ENCODE assay signal across 1 cellular context in genomic region chr17:40362696-40363479, GRCh38.
TF ChIP-seq lines count a peak whose summit lies in the region.

No MANE protein-coding gene starts in this region.

TF ChIP-seq in K562, 482 proteins besides CTCF, POLR2A, EP300 and RAD21 (continued from another document and continues in another):
- peak; percentile 81 for TF ChIP-seq MGA (IDR thresholded peaks at IDR 0.05)
- peak in 1 of 2 experiments; percentile 87; a peak in 2 of 4 replicates for TF ChIP-seq MAZ (CRISPR knock-in tag; conservative IDR thresholded peaks at IDR 0.05 in 1 of 2, IDR thresholded peaks at IDR 0.05 in 1 of 2)
- peak; percentile 52 for TF ChIP-seq ZFX (CRISPR knock-in tag; IDR thresholded peaks at IDR 0.05)
- peak; percentile 24; the same call in 1 of the 2 replicates for TF ChIP-seq ZNF24 (IDR thresholded peaks at IDR 0.05)
- peak in 1 of 2 experiments; percentile 18; a peak in 1 of 4 replicates for TF ChIP-seq TEAD1 (CRISPR knock-in tag; IDR thresholded peaks at IDR 0.05)
- peak; percentile 73 for TF ChIP-seq U2AF1 (optimal IDR thresholded peaks at IDR 0.05; ENCODE audit: low read depth, low read length)
- TF ChIP-seq ZNF12 (CRISPR knock-in tag; IDR thresholded peaks at IDR 0.05), result peak; percentile 66; the same call in 1 of the 2 replicates
- peak; percentile 64; the same call in 1 of the 2 replicates for TF ChIP-seq PHF8 (IDR thresholded peaks at IDR 0.05; ENCODE audit: borderline replicate concordance, low read length)
- TF ChIP-seq CBX1 (IDR thresholded peaks at IDR 0.05; ENCODE audit: low read depth), result peak; percentile 43
- TF ChIP-seq SRF (CRISPR knock-in tag; IDR thresholded peaks at IDR 0.05), result 0 out of 4 replicates have a peak, but pooled peaks of 1 of the 2 experiments have one; percentile 30
- TF ChIP-seq ZNF76 (CRISPR knock-in tag; IDR thresholded peaks at IDR 0.05; ENCODE audit: borderline replicate concordance), result no peak
- TF ChIP-seq ZNF311 (CRISPR knock-in tag; IDR thresholded peaks at IDR 0.05), result no peak
- TF ChIP-seq CXXC5 (CRISPR knock-in tag; IDR thresholded peaks at IDR 0.05), result peak; percentile 82
- TF ChIP-seq, protein P1, sequence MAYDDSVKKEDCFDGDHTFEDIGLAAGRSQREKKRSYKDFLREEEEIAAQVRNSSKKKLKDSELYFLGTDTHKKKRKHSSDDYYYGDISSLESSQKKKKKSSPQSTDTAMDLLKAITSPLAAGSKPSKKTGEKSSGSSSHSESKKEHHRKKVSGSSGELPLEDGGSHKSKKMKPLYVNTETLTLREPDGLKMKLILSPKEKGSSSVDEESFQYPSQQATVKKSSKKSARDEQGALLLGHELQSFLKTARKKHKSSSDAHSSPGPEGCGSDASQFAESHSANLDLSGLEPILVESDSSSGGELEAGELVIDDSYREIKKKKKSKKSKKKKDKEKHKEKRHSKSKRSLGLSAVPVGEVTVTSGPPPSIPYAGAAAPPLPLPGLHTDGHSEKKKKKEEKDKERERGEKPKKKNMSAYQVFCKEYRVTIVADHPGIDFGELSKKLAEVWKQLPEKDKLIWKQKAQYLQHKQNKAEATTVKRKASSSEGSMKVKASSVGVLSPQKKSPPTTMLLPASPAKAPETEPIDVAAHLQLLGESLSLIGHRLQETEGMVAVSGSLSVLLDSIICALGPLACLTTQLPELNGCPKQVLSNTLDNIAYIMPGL (CRISPR knock-in tag; IDR thresholded peaks at IDR 0.05), result 0 out of 2 replicates have a peak, but pooled peaks have one; percentile 70
- peak; percentile 88 for TF ChIP-seq POLR2G (IDR thresholded peaks at IDR 0.05; ENCODE audit: low read depth, low read length)
- TF ChIP-seq PHF20 (IDR thresholded peaks at IDR 0.05; ENCODE audit: partially characterized antibody), result peak; percentile 27
- TF ChIP-seq GABPA (tag; conservative IDR thresholded peaks at IDR 0.05; ENCODE audit: low read depth), result peak; percentile 79
- TF ChIP-seq ESRRA (IDR thresholded peaks at IDR 0.05; ENCODE audit: borderline replicate concordance, low read depth), result peak; percentile 53; the same call in 1 of the 2 replicates
- TF ChIP-seq ZNF445 (CRISPR knock-in tag; IDR thresholded peaks at IDR 0.05; ENCODE audit: low read depth), result no peak
- TF ChIP-seq RCOR1 (IDR thresholded peaks at IDR 0.05; ENCODE audit: borderline replicate concordance in 1 of 2, low read depth in 2 of 2, low read length in 2 of 2), result peak in 1 of 2 experiments; percentile 47; a peak in 1 of 4 replicates
- peak; percentile 70 for TF ChIP-seq CTCFL (IDR thresholded peaks at IDR 0.05; ENCODE audit: borderline replicate concordance, insufficient read depth, low read depth, low read length, poor library complexity, severe bottlenecking)
- no peak for TF ChIP-seq MXI1 (IDR thresholded peaks at IDR 0.05; ENCODE audit: low read depth, low read length)
- no peak for TF ChIP-seq RFX5 (IDR thresholded peaks at IDR 0.05; ENCODE audit: low read depth, low read length)
- TF ChIP-seq MBD2 (IDR thresholded peaks at IDR 0.05; ENCODE audit: borderline replicate concordance, low read depth), result 0 out of 2 replicates have a peak, but pooled peaks have one; percentile 42
- TF ChIP-seq FOXJ2 (tag; IDR thresholded peaks at IDR 0.05), result no peak
- TF ChIP-seq CTBP1 (IDR thresholded peaks at IDR 0.05; ENCODE audit: borderline replicate concordance), result peak; percentile 89
- TF ChIP-seq ZC3H8 (IDR thresholded peaks at IDR 0.05), result no peak
- TF ChIP-seq SIN3A (IDR thresholded peaks at IDR 0.05; ENCODE audit: borderline replicate concordance in 2 of 2, control insufficient read depth in 1 of 2, low read depth in 2 of 2, low read length in 2 of 2), result 0 out of 4 replicates have a peak, but pooled peaks of 1 of the 2 experiments have one; percentile 14
- peak; percentile 39; the same call in 1 of the 2 replicates for TF ChIP-seq BHLHE40 (IDR thresholded peaks at IDR 0.05; ENCODE audit: low read length)
- peak; percentile 99 for TF ChIP-seq HDAC6 (IDR thresholded peaks at IDR 0.05; ENCODE audit: low read depth, low read length)
- TF ChIP-seq PREB (CRISPR knock-in tag; IDR thresholded peaks at IDR 0.05), result no peak
- TF ChIP-seq TCF7 (IDR thresholded peaks at IDR 0.05; ENCODE audit: borderline replicate concordance), result peak; percentile 23; the same call in 1 of the 2 replicates
- TF ChIP-seq PATZ1 (CRISPR knock-in tag; IDR thresholded peaks at IDR 0.05; ENCODE audit: borderline replicate concordance), result no peak
- TF ChIP-seq ETV5 (CRISPR knock-in tag; IDR thresholded peaks at IDR 0.05; ENCODE audit: low read depth), result peak; percentile 60; the same call in 1 of the 2 replicates
- peak; percentile 53; the same call in 1 of the 2 replicates for TF ChIP-seq ELF2 (CRISPR knock-in tag; IDR thresholded peaks at IDR 0.05)
- TF ChIP-seq, protein P2, sequence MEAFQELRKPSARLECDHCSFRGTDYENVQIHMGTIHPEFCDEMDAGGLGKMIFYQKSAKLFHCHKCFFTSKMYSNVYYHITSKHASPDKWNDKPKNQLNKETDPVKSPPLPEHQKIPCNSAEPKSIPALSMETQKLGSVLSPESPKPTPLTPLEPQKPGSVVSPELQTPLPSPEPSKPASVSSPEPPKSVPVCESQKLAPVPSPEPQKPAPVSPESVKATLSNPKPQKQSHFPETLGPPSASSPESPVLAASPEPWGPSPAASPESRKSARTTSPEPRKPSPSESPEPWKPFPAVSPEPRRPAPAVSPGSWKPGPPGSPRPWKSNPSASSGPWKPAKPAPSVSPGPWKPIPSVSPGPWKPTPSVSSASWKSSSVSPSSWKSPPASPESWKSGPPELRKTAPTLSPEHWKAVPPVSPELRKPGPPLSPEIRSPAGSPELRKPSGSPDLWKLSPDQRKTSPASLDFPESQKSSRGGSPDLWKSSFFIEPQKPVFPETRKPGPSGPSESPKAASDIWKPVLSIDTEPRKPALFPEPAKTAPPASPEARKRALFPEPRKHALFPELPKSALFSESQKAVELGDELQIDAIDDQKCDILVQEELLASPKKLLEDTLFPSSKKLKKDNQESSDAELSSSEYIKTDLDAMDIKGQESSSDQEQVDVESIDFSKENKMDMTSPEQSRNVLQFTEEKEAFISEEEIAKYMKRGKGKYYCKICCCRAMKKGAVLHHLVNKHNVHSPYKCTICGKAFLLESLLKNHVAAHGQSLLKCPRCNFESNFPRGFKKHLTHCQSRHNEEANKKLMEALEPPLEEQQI (IDR thresholded peaks at IDR 0.05), result no peak
- 0 out of 2 replicates have a peak, but pooled peaks have one; percentile 8 for TF ChIP-seq PKNOX1 (IDR thresholded peaks at IDR 0.05)
